ENCODE assay signal across 8 cellular contexts in genomic region chr1:155244368-155245162, GRCh38. TPM values are rescaled to one million over a fixed set of nuclear protein-coding genes. Genes with fewer than 3 reads are reported as not detected.
DNase-seq lines count a peak whose midpoint lies in the region; ATAC-seq and TF ChIP-seq lines count a peak whose summit lies in the region.

No MANE protein-coding gene starts in this region.

- H2AFZ ChIP-seq in parathyroid adenoma, result peak overlapping the region; percentile 78

- H3K9ac ChIP-seq in parathyroid adenoma, result no peak overlapping the region

- H3K9me3 Mint-ChIP-seq in activated naive CD8-positive, alpha-beta T cell treated with anti-CD3 and anti-CD28 coated beads, Interleukin-2, amount 10 ng/mL, durations not matched to agents 7 days and 5 days, result peaks cover 1% of the 10 kb centered on the region

- WGBS in tibial nerve, 2 donors, result 0% methylated on average over 53 of the region's 53 CpGs

- peak; percentile 84 to 89 for TF ChIP-seq POLR2A in tibial nerve (IDR thresholded peaks at IDR 0.05)

- TF ChIP-seq EP300 in tibial nerve (IDR thresholded peaks at IDR 0.05), result peak; percentile 75 to 99

- peak overlapping the region; percentile 80 for H3K4me2 ChIP-seq in parathyroid adenoma (ENCODE audit: low read length)

- ATAC-seq in HG02678 (IDR thresholded peaks at IDR 0.05; ENCODE audit: unreplicated experiment) (peak; percentile 91), Right ventricle myocardium superior (ENCODE audit: poor library complexity) (peak; percentile 95)
- ATAC-seq in activated naive CD8-positive, alpha-beta T cell treated with anti-CD3 and anti-CD28 coated beads, Interleukin-2, amount 10 ng/mL, durations not matched to agents 7 days and 5 days (ENCODE audit: low read depth), result peak; percentile 97

- TF ChIP-seq CTCF in GM12873 (IDR thresholded peaks at IDR 0.05; ENCODE audit: insufficient read depth, low read depth, low read length, missing control alignments) (peak; percentile 36), parathyroid adenoma (IDR thresholded peaks at IDR 0.05) (peak; percentile 64), tibial nerve (IDR thresholded peaks at IDR 0.05) (peak in 4 of 5 experiments; percentile 95 to 100 (median 99))

- H3K36me3 ChIP-seq in parathyroid adenoma (ENCODE audit: control insufficient read depth, insufficient read depth, low read length) (no peaks in the 10 kb centered on the region), tibial nerve (peaks cover 0 to 33% (median 0%) of the 10 kb centered on the region in 3 donors)

- H3K4me1 Mint-ChIP-seq in activated naive CD8-positive, alpha-beta T cell treated with anti-CD3 and anti-CD28 coated beads, Interleukin-2, amount 10 ng/mL, durations not matched to agents 7 days and 5 days, result peaks cover 49% of the 10 kb centered on the region

- intact Hi-C loops in Right ventricle myocardium superior (cut with DNase I), result no loop called here

- H3K27ac Mint-ChIP-seq in activated naive CD8-positive, alpha-beta T cell treated with anti-CD3 and anti-CD28 coated beads, Interleukin-2, amount 10 ng/mL, durations not matched to agents 7 days and 5 days, result peak overlapping the region; percentile 95

- H3K4me3 ChIP-seq in parathyroid adenoma (ENCODE audit: low read depth, low read length), result peak overlapping the region; percentile 61
- peak overlapping the region; percentile 49 to 70 (median 56) for H3K4me3 ChIP-seq in tibial nerve

- H3K9me3 ChIP-seq in parathyroid adenoma (ENCODE audit: control insufficient read depth, low read length) (no peaks in the 10 kb centered on the region), tibial nerve (no peaks in the 10 kb centered on the region)

- H3K27me3 Mint-ChIP-seq in activated naive CD8-positive, alpha-beta T cell treated with anti-CD3 and anti-CD28 coated beads, Interleukin-2, amount 10 ng/mL, durations not matched to agents 7 days and 5 days, result no peaks in the 10 kb centered on the region

- POLR2A ChIA-PET in activated naive CD8-positive, alpha-beta T cell treated with anti-CD3 and anti-CD28 coated beads, Interleukin-2, amount 10 ng/mL, durations not matched to agents 7 days and 5 days (lab: Charles Lee), result interaction anchor here (0.6 to 3.6 kb wide), 16 partner anchors 11 to 78 kb away, joined by 3 to 18 read pairs (median 6); partner anchors contain the start of genes CLK2, ENTREP3, FDPS and KRTCAP2

- H3K4me1 ChIP-seq in parathyroid adenoma (no peaks in the 10 kb centered on the region), tibial nerve (peaks cover 0 to 44% (median 18%) of the 10 kb centered on the region in 4 donors)

- H3K4me3 Mint-ChIP-seq in activated naive CD8-positive, alpha-beta T cell treated with anti-CD3 and anti-CD28 coated beads, Interleukin-2, amount 10 ng/mL, durations not matched to agents 7 days and 5 days, result peak overlapping the region; percentile 85

- H3K27me3 ChIP-seq in parathyroid adenoma (ENCODE audit: control insufficient read depth, insufficient read depth, low read length), result no peaks in the 10 kb centered on the region
- no peaks in the 10 kb centered on the region for H3K27me3 ChIP-seq in tibial nerve

- DNase-seq in NCI-H1105 treated with DMSO at 0.1 percent for 48 hours (lab: John Stamatoyannopoulos, UW), result peak; percentile 99
- DNase-seq in SKM-1 treated with dmso at 0.1 percent for 144 hours (lab: John Stamatoyannopoulos, UW; ENCODE audit: unreplicated experiment), result peak; percentile 99
- peak; percentile 96 for DNase-seq in activated naive CD8-positive, alpha-beta T cell treated with anti-CD3 and anti-CD28 coated beads, Interleukin-2, amount 10 ng/mL, durations not matched to agents 7 days and 5 days
- DNase-seq in Right ventricle myocardium superior, result peak; percentile 97
- DNase-seq in tibial nerve (ENCODE audit: low spot score in 2 of 2), result peak; percentile 97 to 99

- peaks cover 4% of the 10 kb centered on the region for H3K79me2 ChIP-seq in parathyroid adenoma

- H3K27ac ChIP-seq in parathyroid adenoma (peak overlapping the region; percentile 91), tibial nerve (peak overlapping the region; percentile 89 to 93 (median 90))

- peaks cover 8% of the 10 kb centered on the region for H3K36me3 Mint-ChIP-seq in activated naive CD8-positive, alpha-beta T cell treated with anti-CD3 and anti-CD28 coated beads, Interleukin-2, amount 10 ng/mL, durations not matched to agents 7 days and 5 days

RNA-seq across cellular contexts. Expression of gene ENTREP3, which starts 10.7 kb away (rescaled TPM):
- total RNA-seq in activated naive CD8-positive, alpha-beta T cell treated with anti-CD3 and anti-CD28 coated beads, Interleukin-2, amount 10 ng/mL, durations not matched to agents 7 days and 5 days, result 10 to 100 TPM; 26.0 to 29.4 TPM
- total RNA-seq in Right ventricle myocardium superior (13.8 TPM), tibial nerve (10 to 100 TPM; 22.7 to 42.0 (median 26.6) TPM)

RNA-seq across cellular contexts. Expression of gene SCAMP3, which starts 17.6 kb away (rescaled TPM):
- 10 to 100 TPM; 81.7 to 84.2 TPM for total RNA-seq in activated naive CD8-positive, alpha-beta T cell treated with anti-CD3 and anti-CD28 coated beads, Interleukin-2, amount 10 ng/mL, durations not matched to agents 7 days and 5 days
- total RNA-seq in Right ventricle myocardium superior (56.8 TPM), tibial nerve (10 to 100 TPM; 54.5 to 91.1 (median 65.2) TPM)

RNA-seq across cellular contexts. Expression of gene CLK2, which starts 28.7 kb away (rescaled TPM):
- 100 to 1,000 TPM; 110 to 112 TPM for total RNA-seq in activated naive CD8-positive, alpha-beta T cell treated with anti-CD3 and anti-CD28 coated beads, Interleukin-2, amount 10 ng/mL, durations not matched to agents 7 days and 5 days
- total RNA-seq in Right ventricle myocardium superior (18.5 TPM), tibial nerve (10 to 100 TPM; 41.0 to 70.6 (median 52.3) TPM)

RNA-seq across cellular contexts. Expression of gene HCN3, which starts 32.7 kb away (rescaled TPM):
- total RNA-seq in activated naive CD8-positive, alpha-beta T cell treated with anti-CD3 and anti-CD28 coated beads, Interleukin-2, amount 10 ng/mL, durations not matched to agents 7 days and 5 days, result 1 to 10 TPM; 5.0 to 6.7 TPM
- 1.4 TPM for total RNA-seq in Right ventricle myocardium superior
- total RNA-seq in tibial nerve, result 1 to 10 TPM; 1.7 to 2.7 (median 2.4) TPM

RNA-seq across cellular contexts. Expression of gene MTX1, which starts 36.1 kb away (rescaled TPM):
- total RNA-seq in activated naive CD8-positive, alpha-beta T cell treated with anti-CD3 and anti-CD28 coated beads, Interleukin-2, amount 10 ng/mL, durations not matched to agents 7 days and 5 days, result 10 to 100 TPM; 31.5 to 31.7 TPM
- total RNA-seq in Right ventricle myocardium superior, result 16.4 TPM
- 10 to 100 TPM; 30.1 to 50.7 (median 35.3) TPM for total RNA-seq in tibial nerve

Comparison
In these comparisons a context has a peak if more than half of its experiments do, and no peak if none do; other contexts are left out.
1. Peak in every context shown above with its lines: DNase-seq, ATAC-seq, H3K4me3 ChIP-seq and H3K27ac ChIP-seq.
2. CTCF ChIP-seq: peak in every context shown above with its lines; median percentile 99 in tibial nerve; 64 in parathyroid adenoma; 36 in GM12873.